2 cellular contexts compared by ENCODE assay signal in the genomic region with DNA sequence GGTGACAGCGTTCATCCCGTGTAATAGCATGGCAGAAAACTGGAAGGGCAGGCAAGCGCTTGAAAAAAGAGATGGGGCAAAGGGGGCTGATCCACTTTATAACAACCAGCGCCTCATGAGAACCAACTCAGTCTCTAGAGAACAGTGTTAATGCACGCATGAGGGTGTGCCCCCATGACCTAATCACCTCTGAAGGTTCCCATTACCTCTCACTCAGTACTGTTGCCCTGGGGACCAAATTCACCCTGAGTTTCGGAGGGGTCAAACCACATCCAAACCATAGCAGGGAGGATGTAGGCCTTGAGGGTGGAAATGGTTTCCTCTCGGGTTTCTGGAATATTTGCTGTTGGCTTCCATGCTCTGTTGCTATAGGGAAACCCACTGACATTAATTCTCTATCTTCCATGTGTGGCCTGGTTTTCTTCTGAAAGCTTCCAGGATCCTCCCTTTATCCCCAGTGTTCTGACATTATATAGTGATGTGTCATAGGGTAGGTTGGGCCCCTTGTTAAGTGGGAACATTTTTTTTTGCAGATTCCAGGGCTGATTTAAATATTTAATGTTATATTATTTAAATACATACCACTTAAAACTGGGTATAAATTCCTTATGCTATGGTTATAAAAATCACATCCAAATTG.
TF ChIP-seq lines count a peak whose summit lies in the region.

No MANE protein-coding gene starts in this region.

TF ChIP-seq in GM12878, 131 proteins besides CTCF, POLR2A, EP300 and RAD21:
- TF ChIP-seq ESRRA (IDR thresholded peaks at IDR 0.05; ENCODE audit: low read length) (no peak), MEF2B (IDR thresholded peaks at IDR 0.05; ENCODE audit: partially characterized antibody, poor library complexity, severe bottlenecking) (peak; percentile 19), NFIC (IDR thresholded peaks at IDR 0.05; ENCODE audit: low read depth, low read length) (no peak), MTA2 (IDR thresholded peaks at IDR 0.05; ENCODE audit: low read depth) (no peak), NR2F1 (conservative IDR thresholded peaks at IDR 0.05) (peak; percentile 33; the same call in 1 of the 2 replicates), ATF7 (IDR thresholded peaks at IDR 0.05; ENCODE audit: low read depth) (no peak)
- TF ChIP-seq, protein P1, sequence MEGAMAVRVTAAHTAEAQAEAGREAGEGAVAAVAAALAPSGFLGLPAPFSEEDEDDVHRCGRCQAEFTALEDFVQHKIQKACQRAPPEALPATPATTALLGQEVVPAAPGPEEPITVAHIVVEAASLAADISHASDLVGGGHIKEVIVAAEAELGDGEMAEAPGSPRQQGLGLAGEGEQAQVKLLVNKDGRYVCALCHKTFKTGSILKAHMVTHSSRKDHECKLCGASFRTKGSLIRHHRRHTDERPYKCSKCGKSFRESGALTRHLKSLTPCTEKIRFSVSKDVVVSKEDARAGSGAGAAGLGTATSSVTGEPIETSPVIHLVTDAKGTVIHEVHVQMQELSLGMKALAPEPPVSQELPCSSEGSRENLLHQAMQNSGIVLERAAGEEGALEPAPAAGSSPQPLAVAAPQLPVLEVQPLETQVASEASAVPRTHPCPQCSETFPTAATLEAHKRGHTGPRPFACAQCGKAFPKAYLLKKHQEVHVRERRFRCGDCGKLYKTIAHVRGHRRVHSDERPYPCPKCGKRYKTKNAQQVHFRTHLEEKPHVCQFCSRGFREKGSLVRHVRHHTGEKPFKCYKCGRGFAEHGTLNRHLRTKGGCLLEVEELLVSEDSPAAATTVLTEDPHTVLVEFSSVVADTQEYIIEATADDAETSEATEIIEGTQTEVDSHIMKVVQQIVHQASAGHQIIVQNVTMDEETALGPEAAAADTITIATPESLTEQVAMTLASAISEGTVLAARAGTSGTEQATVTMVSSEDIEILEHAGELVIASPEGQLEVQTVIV (IDR thresholded peaks at IDR 0.05; ENCODE audit: borderline replicate concordance, partially characterized antibody): no peak
- TF ChIP-seq, protein P2, sequence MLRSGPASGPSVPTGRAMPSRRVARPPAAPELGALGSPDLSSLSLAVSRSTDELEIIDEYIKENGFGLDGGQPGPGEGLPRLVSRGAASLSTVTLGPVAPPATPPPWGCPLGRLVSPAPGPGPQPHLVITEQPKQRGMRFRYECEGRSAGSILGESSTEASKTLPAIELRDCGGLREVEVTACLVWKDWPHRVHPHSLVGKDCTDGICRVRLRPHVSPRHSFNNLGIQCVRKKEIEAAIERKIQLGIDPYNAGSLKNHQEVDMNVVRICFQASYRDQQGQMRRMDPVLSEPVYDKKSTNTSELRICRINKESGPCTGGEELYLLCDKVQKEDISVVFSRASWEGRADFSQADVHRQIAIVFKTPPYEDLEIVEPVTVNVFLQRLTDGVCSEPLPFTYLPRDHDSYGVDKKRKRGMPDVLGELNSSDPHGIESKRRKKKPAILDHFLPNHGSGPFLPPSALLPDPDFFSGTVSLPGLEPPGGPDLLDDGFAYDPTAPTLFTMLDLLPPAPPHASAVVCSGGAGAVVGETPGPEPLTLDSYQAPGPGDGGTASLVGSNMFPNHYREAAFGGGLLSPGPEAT (IDR thresholded peaks at IDR 0.05; ENCODE audit: low read depth): no peak

TF ChIP-seq in GM23338, 12 proteins besides CTCF, POLR2A, EP300 and RAD21:
- TF ChIP-seq POLR2AphosphoS5 (IDR thresholded peaks at IDR 0.05; ENCODE audit: low read depth): no peak
- TF ChIP-seq, protein P3, sequence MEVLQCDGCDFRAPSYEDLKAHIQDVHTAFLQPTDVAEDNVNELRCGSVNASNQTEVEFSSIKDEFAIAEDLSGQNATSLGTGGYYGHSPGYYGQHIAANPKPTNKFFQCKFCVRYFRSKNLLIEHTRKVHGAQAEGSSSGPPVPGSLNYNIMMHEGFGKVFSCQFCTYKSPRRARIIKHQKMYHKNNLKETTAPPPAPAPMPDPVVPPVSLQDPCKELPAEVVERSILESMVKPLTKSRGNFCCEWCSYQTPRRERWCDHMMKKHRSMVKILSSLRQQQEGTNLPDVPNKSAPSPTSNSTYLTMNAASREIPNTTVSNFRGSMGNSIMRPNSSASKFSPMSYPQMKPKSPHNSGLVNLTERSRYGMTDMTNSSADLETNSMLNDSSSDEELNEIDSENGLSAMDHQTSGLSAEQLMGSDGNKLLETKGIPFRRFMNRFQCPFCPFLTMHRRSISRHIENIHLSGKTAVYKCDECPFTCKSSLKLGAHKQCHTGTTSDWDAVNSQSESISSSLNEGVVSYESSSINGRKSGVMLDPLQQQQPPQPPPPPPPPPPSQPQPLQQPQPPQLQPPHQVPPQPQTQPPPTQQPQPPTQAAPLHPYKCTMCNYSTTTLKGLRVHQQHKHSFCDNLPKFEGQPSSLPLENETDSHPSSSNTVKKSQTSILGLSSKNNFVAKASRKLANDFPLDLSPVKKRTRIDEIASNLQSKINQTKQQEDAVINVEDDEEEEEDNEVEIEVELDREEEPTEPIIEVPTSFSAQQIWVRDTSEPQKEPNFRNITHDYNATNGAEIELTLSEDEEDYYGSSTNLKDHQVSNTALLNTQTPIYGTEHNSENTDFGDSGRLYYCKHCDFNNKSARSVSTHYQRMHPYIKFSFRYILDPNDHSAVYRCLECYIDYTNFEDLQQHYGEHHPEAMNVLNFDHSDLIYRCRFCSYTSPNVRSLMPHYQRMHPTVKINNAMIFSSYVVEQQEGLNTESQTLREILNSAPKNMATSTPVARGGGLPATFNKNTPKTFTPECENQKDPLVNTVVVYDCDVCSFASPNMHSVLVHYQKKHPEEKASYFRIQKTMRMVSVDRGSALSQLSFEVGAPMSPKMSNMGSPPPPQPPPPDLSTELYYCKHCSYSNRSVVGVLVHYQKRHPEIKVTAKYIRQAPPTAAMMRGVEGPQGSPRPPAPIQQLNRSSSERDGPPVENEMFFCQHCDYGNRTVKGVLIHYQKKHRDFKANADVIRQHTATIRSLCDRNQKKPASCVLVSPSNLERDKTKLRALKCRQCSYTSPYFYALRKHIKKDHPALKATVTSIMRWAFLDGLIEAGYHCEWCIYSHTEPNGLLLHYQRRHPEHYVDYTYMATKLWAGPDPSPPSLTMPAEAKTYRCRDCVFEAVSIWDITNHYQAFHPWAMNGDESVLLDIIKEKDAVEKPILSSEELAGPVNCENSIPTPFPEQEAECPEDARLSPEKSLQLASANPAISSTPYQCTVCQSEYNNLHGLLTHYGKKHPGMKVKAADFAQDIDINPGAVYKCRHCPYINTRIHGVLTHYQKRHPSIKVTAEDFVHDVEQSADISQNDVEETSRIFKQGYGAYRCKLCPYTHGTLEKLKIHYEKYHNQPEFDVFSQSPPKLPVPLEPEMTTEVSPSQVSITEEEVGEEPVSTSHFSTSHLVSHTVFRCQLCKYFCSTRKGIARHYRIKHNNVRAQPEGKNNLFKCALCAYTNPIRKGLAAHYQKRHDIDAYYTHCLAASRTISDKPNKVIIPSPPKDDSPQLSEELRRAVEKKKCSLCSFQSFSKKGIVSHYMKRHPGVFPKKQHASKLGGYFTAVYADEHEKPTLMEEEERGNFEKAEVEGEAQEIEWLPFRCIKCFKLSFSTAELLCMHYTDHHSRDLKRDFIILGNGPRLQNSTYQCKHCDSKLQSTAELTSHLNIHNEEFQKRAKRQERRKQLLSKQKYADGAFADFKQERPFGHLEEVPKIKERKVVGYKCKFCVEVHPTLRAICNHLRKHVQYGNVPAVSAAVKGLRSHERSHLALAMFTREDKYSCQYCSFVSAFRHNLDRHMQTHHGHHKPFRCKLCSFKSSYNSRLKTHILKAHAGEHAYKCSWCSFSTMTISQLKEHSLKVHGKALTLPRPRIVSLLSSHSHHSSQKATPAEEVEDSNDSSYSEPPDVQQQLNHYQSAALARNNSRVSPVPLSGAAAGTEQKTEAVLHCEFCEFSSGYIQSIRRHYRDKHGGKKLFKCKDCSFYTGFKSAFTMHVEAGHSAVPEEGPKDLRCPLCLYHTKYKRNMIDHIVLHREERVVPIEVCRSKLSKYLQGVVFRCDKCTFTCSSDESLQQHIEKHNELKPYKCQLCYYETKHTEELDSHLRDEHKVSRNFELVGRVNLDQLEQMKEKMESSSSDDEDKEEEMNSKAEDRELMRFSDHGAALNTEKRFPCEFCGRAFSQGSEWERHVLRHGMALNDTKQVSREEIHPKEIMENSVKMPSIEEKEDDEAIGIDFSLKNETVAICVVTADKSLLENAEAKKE (CRISPR knock-in tag; IDR thresholded peaks at IDR 0.05): no peak
- TF ChIP-seq EZH2phosphoT487 (IDR thresholded peaks at IDR 0.05; ENCODE audit: unreplicated experiment): no peak
- TF ChIP-seq STAT1 (IDR thresholded peaks at IDR 0.05; ENCODE audit: unreplicated experiment): no peak
- no peak for TF ChIP-seq EZH2 (IDR thresholded peaks at IDR 0.05; ENCODE audit: low read depth, unreplicated experiment)
- TF ChIP-seq ZNF114 (CRISPR knock-in tag; IDR thresholded peaks at IDR 0.05): no peak
- TF ChIP-seq, protein P4, sequence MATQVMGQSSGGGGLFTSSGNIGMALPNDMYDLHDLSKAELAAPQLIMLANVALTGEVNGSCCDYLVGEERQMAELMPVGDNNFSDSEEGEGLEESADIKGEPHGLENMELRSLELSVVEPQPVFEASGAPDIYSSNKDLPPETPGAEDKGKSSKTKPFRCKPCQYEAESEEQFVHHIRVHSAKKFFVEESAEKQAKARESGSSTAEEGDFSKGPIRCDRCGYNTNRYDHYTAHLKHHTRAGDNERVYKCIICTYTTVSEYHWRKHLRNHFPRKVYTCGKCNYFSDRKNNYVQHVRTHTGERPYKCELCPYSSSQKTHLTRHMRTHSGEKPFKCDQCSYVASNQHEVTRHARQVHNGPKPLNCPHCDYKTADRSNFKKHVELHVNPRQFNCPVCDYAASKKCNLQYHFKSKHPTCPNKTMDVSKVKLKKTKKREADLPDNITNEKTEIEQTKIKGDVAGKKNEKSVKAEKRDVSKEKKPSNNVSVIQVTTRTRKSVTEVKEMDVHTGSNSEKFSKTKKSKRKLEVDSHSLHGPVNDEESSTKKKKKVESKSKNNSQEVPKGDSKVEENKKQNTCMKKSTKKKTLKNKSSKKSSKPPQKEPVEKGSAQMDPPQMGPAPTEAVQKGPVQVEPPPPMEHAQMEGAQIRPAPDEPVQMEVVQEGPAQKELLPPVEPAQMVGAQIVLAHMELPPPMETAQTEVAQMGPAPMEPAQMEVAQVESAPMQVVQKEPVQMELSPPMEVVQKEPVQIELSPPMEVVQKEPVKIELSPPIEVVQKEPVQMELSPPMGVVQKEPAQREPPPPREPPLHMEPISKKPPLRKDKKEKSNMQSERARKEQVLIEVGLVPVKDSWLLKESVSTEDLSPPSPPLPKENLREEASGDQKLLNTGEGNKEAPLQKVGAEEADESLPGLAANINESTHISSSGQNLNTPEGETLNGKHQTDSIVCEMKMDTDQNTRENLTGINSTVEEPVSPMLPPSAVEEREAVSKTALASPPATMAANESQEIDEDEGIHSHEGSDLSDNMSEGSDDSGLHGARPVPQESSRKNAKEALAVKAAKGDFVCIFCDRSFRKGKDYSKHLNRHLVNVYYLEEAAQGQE (IDR thresholded peaks at IDR 0.05; ENCODE audit: unreplicated experiment): no peak
- TF ChIP-seq, protein P5, sequence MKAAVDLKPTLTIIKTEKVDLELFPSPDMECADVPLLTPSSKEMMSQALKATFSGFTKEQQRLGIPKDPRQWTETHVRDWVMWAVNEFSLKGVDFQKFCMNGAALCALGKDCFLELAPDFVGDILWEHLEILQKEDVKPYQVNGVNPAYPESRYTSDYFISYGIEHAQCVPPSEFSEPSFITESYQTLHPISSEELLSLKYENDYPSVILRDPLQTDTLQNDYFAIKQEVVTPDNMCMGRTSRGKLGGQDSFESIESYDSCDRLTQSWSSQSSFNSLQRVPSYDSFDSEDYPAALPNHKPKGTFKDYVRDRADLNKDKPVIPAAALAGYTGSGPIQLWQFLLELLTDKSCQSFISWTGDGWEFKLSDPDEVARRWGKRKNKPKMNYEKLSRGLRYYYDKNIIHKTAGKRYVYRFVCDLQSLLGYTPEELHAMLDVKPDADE (IDR thresholded peaks at IDR 0.05): no peak
- no peak for TF ChIP-seq CREB1 (CRISPR knock-in tag; IDR thresholded peaks at IDR 0.05; ENCODE audit: low read depth)
- TF ChIP-seq JUNB (IDR thresholded peaks at IDR 0.05; ENCODE audit: unreplicated experiment): no peak
- TF ChIP-seq NANOG (IDR thresholded peaks at IDR 0.05; ENCODE audit: borderline replicate concordance): no peak
- no peak for TF ChIP-seq ZNF331 (CRISPR knock-in tag; IDR thresholded peaks at IDR 0.05; ENCODE audit: low read depth)
